Comparison of ENCODE assay signal across 28 cellular contexts in genomic region chr16:54970016-54970415, GRCh38. TPM values are rescaled to one million over a fixed set of nuclear protein-coding genes. Genes with fewer than 3 reads are reported as not detected.
"Had no signal": no experiment of that assay in that cellular context is flagged by ENCODE, and none has a peak within 500 bp of the region (broad histone marks: within the 10 kb centered on the region; RNA-seq: fewer than 3 reads in every experiment).

No MANE protein-coding gene starts in this region.

- DNase-seq: stimulated activated CD4-positive, alpha-beta T cell treated with anti-CD3 and anti-CD28 coated beads, Interleukin-2, amount 100 ng/mL, for 48 hours; stimulated activated CD4-positive, alpha-beta T cell treated with anti-CD3 and anti-CD28 coated beads, Interleukin-4, amount 100 ng/mL, for 1 hour; stimulated activated CD4-positive, alpha-beta T cell treated with anti-CD3 and anti-CD28 coated beads, Interleukin-4, amount 100 ng/mL, for 24 hours; stimulated activated CD4-positive, alpha-beta T cell treated with anti-CD3 and anti-CD28 coated beads, Interleukin-4, amount 100 ng/mL, for 4 hours; stimulated activated CD8-positive, alpha-beta memory T cell treated with anti-CD3 and anti-CD28 coated beads, Interleukin-4, amount 100 ng/mL, for 48 hours; stimulated activated naive B cell treated with anti-CD40 and anti-IgM and Interleukin-4, amounts not matched to agents 10 μg/mL and 1 μg/mL and 100 μg/mL, for 72 hours; stimulated activated naive CD4-positive, alpha-beta T cell; stimulated activated naive CD4-positive, alpha-beta T cell treated with Interleukin-2 at 50 U/mL for 16 hours; stimulated activated naive CD8-positive, alpha-beta T cell treated with anti-CD3 and anti-CD28 coated beads, Interleukin-15, amount 100 ng/mL, for 72 hours; stimulated activated naive CD8-positive, alpha-beta T cell treated with anti-CD3 and anti-CD28 coated beads, Interleukin-15, Interleukin-2, amounts not matched to agents 100 U/mL and 50 U/mL, for 24 hours; stomach; substantia nigra; testis; thyroid gland; tibial artery; transverse colon; trophoblast cell; upper lobe of left lung; upper lobe of right lung; uterus had no signal

- H3K9me3 ChIP-seq: stomach, suprapubic skin, testis, thoracic aorta, thyroid gland, tibial artery, tibial nerve, transverse colon, upper lobe of left lung, upper lobe of right lung, uterus, vagina had no signal

- H3K36me3 ChIP-seq: stomach, suprapubic skin, thoracic aorta, thyroid gland, tibial artery, tibial nerve, transverse colon, upper lobe of left lung, upper lobe of right lung, uterus, vagina had no signal

- H3K4me1 ChIP-seq: stomach, suprapubic skin, testis, thyroid gland, tibial artery, tibial nerve, transverse colon, upper lobe of left lung, upper lobe of right lung, uterus, vagina had no signal

- H3K27ac ChIP-seq: stomach, suprapubic skin, testis, thoracic aorta, thyroid gland, tibial artery, tibial nerve, transverse colon, upper lobe of left lung, upper lobe of right lung, uterus, vagina had no signal

- H3K4me3 ChIP-seq: stomach, suprapubic skin, testis, thoracic aorta, thyroid gland, tibial artery, tibial nerve, transverse colon, upper lobe of left lung, upper lobe of right lung, uterus, vagina had no signal

- H3K27me3 ChIP-seq: stomach, suprapubic skin, testis, thyroid gland, tibial artery, tibial nerve, transverse colon, upper lobe of left lung, upper lobe of right lung, uterus, vagina had no signal

- FAIRE-seq: urothelium cell line had no signal

- ATAC-seq: stimulated activated effector memory CD8-positive, alpha-beta T cell treated with anti-CD3 and anti-CD28 coated beads, Interleukin-12 subunit alpha, Interleukin-12 subunit beta, amount 100 ng/mL, for 72 hours; stimulated activated memory B cell treated with anti-CD40 and anti-IgM and Interleukin-4, amounts not matched to agents 10 μg/mL and 1 μg/mL and 100 μg/mL, for 72 hours; stimulated activated naive B cell treated with anti-CD40 and anti-IgM and Interleukin-4, amounts not matched to agents 10 μg/mL and 1 μg/mL and 100 μg/mL, for 72 hours; stimulated activated naive CD8-positive, alpha-beta T cell treated with anti-CD3 and anti-CD28 coated beads, Interleukin-15, amount 100 ng/mL, for 72 hours; stimulated activated naive CD8-positive, alpha-beta T cell treated with anti-CD3 and anti-CD28 coated beads, Interleukin-15, Interleukin-2, amounts not matched to agents 100 U/mL and 50 U/mL, for 24 hours; upper lobe of right lung had no signal

RNA-seq across cellular contexts. Expression of gene IRX5, which starts 39.4 kb away (rescaled TPM):
- total RNA-seq: temporal lobe, tibial nerve, transverse colon had no signal
